Comparison of ENCODE assay signal across 8 cellular contexts in genomic region chr13:49476529-49476928, GRCh38.
"Had no signal": no experiment of that assay in that cellular context is flagged by ENCODE, and none has a peak within 500 bp of the region (broad histone marks: within the 10 kb centered on the region; RNA-seq: fewer than 3 reads in every experiment).

No MANE protein-coding gene starts in this region.

- H3K27ac Mint-ChIP-seq: IgD-negative memory B cell had no signal

- DNase-seq: IMR-90, KBM-7, KG1 had no signal

- H3K27ac ChIP-seq: HL-60, KMS-11 had no signal

- H3K4me3 ChIP-seq: K562 had no signal

- ATAC-seq: HepG2, K562 had no signal

- H3K36me3 Mint-ChIP-seq: IgD-negative memory B cell had no signal

- H3K4me3 Mint-ChIP-seq: IgD-negative memory B cell had no signal

- H3K9me3 Mint-ChIP-seq: IgD-negative memory B cell had no signal
